ENCODE assay signal across 12 cellular contexts in genomic region chr1:160111462-160111861, GRCh38. TPM values are rescaled to one million over a fixed set of nuclear protein-coding genes. Genes with fewer than 3 reads are reported as not detected.
A peak's percentile ranks its signal among the peaks of the same experiment; 100 is the strongest.
DNase-seq lines count a peak whose midpoint lies in the region; ATAC-seq, FAIRE-seq and TF ChIP-seq lines count a peak whose summit lies in the region.
"Not testable (repeated sequence)": the region's sequence is repeated elsewhere in the genome, so short reads cannot be mapped to it uniquely, and the experiment has no call there.
"Had no signal": no experiment of that assay in that cellular context is flagged by ENCODE, and none has a peak within 500 bp of the region (broad histone marks: within the 10 kb centered on the region; RNA-seq: fewer than 3 reads in every experiment).

No MANE protein-coding gene starts in this region.

- H3K9me3 ChIP-seq in A549; HEK293 (ENCODE audit: control insufficient read depth, insufficient read depth, low read depth, low read length); heart right ventricle; psoas muscle: not testable (repeated sequence)

- not testable (repeated sequence) for TF ChIP-seq POLR2A in A549 (IDR thresholded peaks at IDR 0.05; ENCODE audit: low read length)

- not testable (repeated sequence) for H3K27me3 ChIP-seq in dorsolateral prefrontal cortex; heart right ventricle; psoas muscle (ENCODE audit: insufficient read depth in 3 of 3, low read length in 2 of 3)

- TF ChIP-seq EP300 in A549 (IDR thresholded peaks at IDR 0.05) = not testable (repeated sequence)

- POLR2A ChIA-PET in A549 (lab: Yijun Ruan, JAX); HEK293 (lab: Yijun Ruan, JAX): not testable (repeated sequence)

- H3K4me1 ChIP-seq in A549 = peaks cover 20% of the 10 kb centered on the region
- not testable (repeated sequence) for H3K4me1 ChIP-seq in HEK293 (ENCODE audit: control insufficient read depth, insufficient read depth, low read length)
- peaks cover 7 to 45% (median 24%) of the 10 kb centered on the region in 9 donors for H3K4me1 ChIP-seq in heart right ventricle
- H3K4me1 ChIP-seq in psoas muscle = peaks cover 35% of the 10 kb centered on the region

- WGBS in A549 (ENCODE audit: missing lambda C conversion rate) = 88% methylated on average over 10 of the region's 10 CpGs
- WGBS in heart right ventricle, 2 donors = 89 to 90% methylated on average over 10 of the region's 10 CpGs
- WGBS in psoas muscle, 3 donors = 71 to 88% (median 71%) methylated on average over 10 of the region's 10 CpGs

- not testable (repeated sequence) for ATAC-seq in A549, heart right ventricle, psoas muscle

- FAIRE-seq in A549 (lab: Jason Lieb, UNC) = not testable (repeated sequence)

- not testable (repeated sequence) for TF ChIP-seq CTCF in A549 (IDR thresholded peaks at IDR 0.05); HEK293 (tag by site-specific recombination; IDR thresholded peaks at IDR 0.05); dorsolateral prefrontal cortex (IDR thresholded peaks at IDR 0.05 in 54 of 56, conservative IDR thresholded peaks at IDR 0.05 in 2 of 56; ENCODE audit: low read depth in 1 of 56, partially characterized antibody in 56 of 56); heart right ventricle (IDR thresholded peaks at IDR 0.05); psoas muscle (IDR thresholded peaks at IDR 0.05)

- DNase-seq in A549 (ENCODE audit: low read depth in 1 of 2, low spot score in 1 of 2); dorsolateral prefrontal cortex; heart right ventricle; psoas muscle: not testable (repeated sequence)

- H3K4me2 ChIP-seq in A549 = not testable (repeated sequence)

- H3K36me3 ChIP-seq in HEK293 (ENCODE audit: control insufficient read depth in 2 of 2, insufficient read depth in 1 of 2, low read length in 2 of 2); heart right ventricle; psoas muscle (ENCODE audit: insufficient read depth in 1 of 2, low read depth in 1 of 2): not testable (repeated sequence)

- CTCF ChIA-PET in A549 (lab: Yijun Ruan, JAX) (interaction anchor here (1.2 to 23.7 kb wide), 6 partner anchors 6 to 265 kb away, joined by 3 to 222 read pairs (median 104); partner anchors contain the start of gene ATP1A2), HEK293 (lab: Yijun Ruan, JAX) (interaction anchor here (0.7 kb wide), 1 partner anchor 140 kb away, joined by 3 read pairs; no protein-coding TSS in a partner anchor)

- intact Hi-C loops in dorsolateral prefrontal cortex (cut with DNase I); heart right ventricle (cut with DNase I): not testable (repeated sequence)
- intact Hi-C loops in psoas muscle (cut with DNase I) = loop anchor here in 1 of 2 donors (5.0 kb wide), 1 partner anchor 61 kb away; no protein-coding TSS in a partner anchor

- not testable (repeated sequence) for TF ChIP-seq RAD21 in A549 (conservative IDR thresholded peaks at IDR 0.05 in 1 of 2, IDR thresholded peaks at IDR 0.05 in 1 of 2)

- H3K27ac ChIP-seq in A549; HEK293 (ENCODE audit: extremely low read depth, low read depth, low read length): not testable (repeated sequence)
- H3K27ac ChIP-seq in dorsolateral prefrontal cortex = peak overlapping the region in 36 of 59 donors; percentile 13 to 88 (median 68)
- peak overlapping the region in 6 of 10 donors; percentile 27 to 88 (median 31) for H3K27ac ChIP-seq in heart right ventricle
- H3K27ac ChIP-seq in psoas muscle = peak overlapping the region; percentile 46

- not testable (repeated sequence) for H3K4me3 ChIP-seq in A549; HEK293 (ENCODE audit: low read depth, low read length); dorsolateral prefrontal cortex; heart right ventricle; psoas muscle

TF ChIP-seq in A549, 52 proteins besides CTCF, POLR2A, EP300 and RAD21:
- peak; percentile 83 for TF ChIP-seq ZC3H11A (IDR thresholded peaks at IDR 0.05)

TF ChIP-seq in HEK293, 187 proteins besides CTCF, POLR2A, EP300 and RAD21 (continues in another document):
- TF ChIP-seq ZNF404 (tag by site-specific recombination; IDR thresholded peaks at IDR 0.05) (peak; percentile 71; the same call in 1 of the 2 replicates), ZNF514 (tag by site-specific recombination; IDR thresholded peaks at IDR 0.05) (0 out of 2 replicates have a peak, but pooled peaks have one; percentile 31), GFI1B (tag by site-specific recombination; IDR thresholded peaks at IDR 0.05) (peak; percentile 30; the same call in 1 of the 2 replicates)

RNA-seq across cellular contexts. Expression of gene ATP1A2, which starts 4.1 kb away (rescaled TPM):
- 0.07 and 0.09 TPM in 2 replicates for polyA plus RNA-seq in A549 (2011; rRNA removed)
- 0.04 and 0.07 TPM in 2 replicates for polyA plus RNA-seq in A549 (2012; cell fraction: cytosol; rRNA removed)
- polyA plus RNA-seq in A549 (2012; cell fraction: nucleus; rRNA removed) = 0.34 and 0.61 TPM in 2 replicates
- 0.10 to 0.13 TPM in 2 of 3 replicates, not detected in the other for polyA plus RNA-seq in A549 (2017; fragmentation: RNase III; extraction: RNeasy Plus Mini Kit Qiagen cat#74134 plus additional on column Dnase treatment)
- polyA minus RNA-seq in A549 (2011; rRNA and poly(A)+ RNA removed) = 0.70 and 0.92 TPM in 2 replicates
- total RNA-seq in dorsolateral prefrontal cortex = 1,000 to 10,000 TPM in 6 of 120 experiments, 100 to 1,000 TPM in 114; 289 to 1,943 (median 637) TPM
- total RNA-seq in heart right ventricle = 100 to 1,000 TPM; 108 to 342 (median 207) TPM
- polyA plus RNA-seq in heart right ventricle = 10 to 100 TPM; 14.2 to 83.8 TPM
- total RNA-seq in psoas muscle = 1,000 to 10,000 TPM in 1 of 4 donors, 100 to 1,000 TPM in 3; 523 to 1,040 (median 587) TPM
- 100 to 1,000 TPM in 2 of 3 donors, 10 to 100 TPM in 1; 52.5 to 194 (median 162) TPM for polyA plus RNA-seq in psoas muscle
- total RNA-seq: A673; Calu3; CD4-positive, alpha-beta T cell; CD8-positive, alpha-beta T cell had no signal

RNA-seq across cellular contexts. Expression of gene IGSF8, which starts 13.0 kb away (rescaled TPM):
- polyA plus RNA-seq in A549 (2011; rRNA removed) (7.3 and 8.3 TPM in 2 replicates), A549 (2017; fragmentation: RNase III; extraction: RNeasy Plus Mini Kit Qiagen cat#74134 plus additional on column Dnase treatment) (6.3 to 8.5 TPM (median 7.8 TPM) in 3 replicates), heart right ventricle (10 to 100 TPM; 13.4 to 27.1 TPM), psoas muscle (1 to 10 TPM; 4.9 to 6.5 (median 6.4) TPM)
- polyA plus RNA-seq in A549 (2012; cell fraction: cytosol; rRNA removed) = 12.5 and 16.2 TPM in 2 replicates
- polyA plus RNA-seq in A549 (2012; cell fraction: nucleus; rRNA removed) = 34.3 and 45.1 TPM in 2 replicates
- 6.4 and 6.5 TPM in 2 replicates for polyA minus RNA-seq in A549 (2011; rRNA and poly(A)+ RNA removed)
- total RNA-seq in dorsolateral prefrontal cortex (100 to 1,000 TPM; 106 to 269 (median 187) TPM), heart right ventricle (10 to 100 TPM; 17.0 to 42.2 (median 20.6) TPM), psoas muscle (1 to 10 TPM; 4.3 to 8.6 (median 6.4) TPM)

RNA-seq across cellular contexts. Expression of gene KCNJ9, which starts 30.1 kb away (rescaled TPM):
- polyA plus RNA-seq in A549 (2011; rRNA removed) (not detected in 2 replicates), A549 (2017; fragmentation: RNase III; extraction: RNeasy Plus Mini Kit Qiagen cat#74134 plus additional on column Dnase treatment) (not detected in 3 replicates), heart right ventricle (under 1 TPM in 1 of 2 donors, not detected in 1; 0.01 TPM), psoas muscle (under 1 TPM in 2 of 3 donors, not detected in 1; 0.01 to 0.04 TPM)
- polyA plus RNA-seq in A549 (2012; cell fraction: cytosol; rRNA removed) = not detected in 2 replicates
- not detected in 2 replicates for polyA plus RNA-seq in A549 (2012; cell fraction: nucleus; rRNA removed)
- polyA minus RNA-seq in A549 (2011; rRNA and poly(A)+ RNA removed) = not detected in 2 replicates
- total RNA-seq in dorsolateral prefrontal cortex (100 to 1,000 TPM in 76 of 120 experiments, 10 to 100 TPM in 44; 68.4 to 189 (median 105) TPM), heart right ventricle (under 1 TPM in 3 of 10 donors, not detected in 7; 0.06 to 0.09 (median 0.07) TPM), psoas muscle (not detected)
- total RNA-seq: A172; A673; Caco-2; Calu3; CD4-positive, alpha-beta T cell; CD8-positive, alpha-beta T cell had no signal
- polyA plus RNA-seq: AG04450 had no signal

RNA-seq across cellular contexts. Expression of gene ATP1A4, which starts 39.9 kb away (rescaled TPM):
- polyA plus RNA-seq in A549 (2011; rRNA removed) (not detected in 2 replicates), A549 (2017; fragmentation: RNase III; extraction: RNeasy Plus Mini Kit Qiagen cat#74134 plus additional on column Dnase treatment) (not detected in 3 replicates), heart right ventricle (under 1 TPM; 0.04 to 0.29 TPM), psoas muscle (1 to 10 TPM in 1 of 3 donors, under 1 TPM in 2; 0.03 to 1.3 (median 0.13) TPM)
- polyA plus RNA-seq in A549 (2012; cell fraction: cytosol; rRNA removed) = not detected in 2 replicates
- not detected in 2 replicates for polyA plus RNA-seq in A549 (2012; cell fraction: nucleus; rRNA removed)
- not detected in 2 replicates for polyA minus RNA-seq in A549 (2011; rRNA and poly(A)+ RNA removed)
- total RNA-seq in dorsolateral prefrontal cortex (1 to 10 TPM in 93 of 120 experiments, under 1 TPM in 27; 0.29 to 8.7 (median 1.7) TPM), heart right ventricle (1 to 10 TPM in 1 of 10 donors, under 1 TPM in 4, not detected in 5; 0.14 to 1.5 (median 0.50) TPM), psoas muscle (1 to 10 TPM in 1 of 4 donors, under 1 TPM in 3; 0.07 to 2.0 (median 0.38) TPM)
- total RNA-seq: A172; A673; Caco-2; Calu3; CD8-positive, alpha-beta T cell had no signal
- polyA plus RNA-seq: AG04450 had no signal

RNA-seq across cellular contexts. Expression of gene KCNJ10, which starts 41.5 kb away (rescaled TPM):
- not detected in 2 replicates for polyA plus RNA-seq in A549 (2011; rRNA removed)
- not detected in 2 replicates for polyA plus RNA-seq in A549 (2012; cell fraction: cytosol; rRNA removed)
- polyA plus RNA-seq in A549 (2012; cell fraction: nucleus; rRNA removed) = 0.07 TPM in 1 of 2 replicates, not detected in the other
- 0.05 to 0.09 TPM (median 0.05 TPM) in 3 replicates for polyA plus RNA-seq in A549 (2017; fragmentation: RNase III; extraction: RNeasy Plus Mini Kit Qiagen cat#74134 plus additional on column Dnase treatment)
- not detected in 2 replicates for polyA minus RNA-seq in A549 (2011; rRNA and poly(A)+ RNA removed)
- total RNA-seq in dorsolateral prefrontal cortex = 100 to 1,000 TPM in 99 of 120 experiments, 10 to 100 TPM in 21; 53.1 to 378 (median 135) TPM
- total RNA-seq in heart right ventricle = 1 to 10 TPM in 1 of 10 donors, not detected in 9; 1.9 TPM
- under 1 TPM in 1 of 2 donors, not detected in 1; 0.09 TPM for polyA plus RNA-seq in heart right ventricle
- under 1 TPM in 2 of 4 donors, not detected in 2; 0.08 to 0.09 TPM for total RNA-seq in psoas muscle
- polyA plus RNA-seq in psoas muscle = under 1 TPM in 2 of 3 donors, not detected in 1; 0.01 to 0.03 TPM
- total RNA-seq: A172; A673; Calu3; CD4-positive, alpha-beta T cell; CD8-positive, alpha-beta T cell had no signal
- polyA plus RNA-seq: AG04450 had no signal

Comparison
In these comparisons a context has a peak if more than half of its experiments do, and no peak if none do; other contexts are left out.
1. RNA of gene KCNJ9, which starts 30.1 kb away (total RNA-seq): 68.4 to 189 TPM in dorsolateral prefrontal cortex; 0.06 to 0.09 TPM in heart right ventricle and not detected in psoas muscle; every median in the first group is over 10 times any median in the second.